Comparison of ENCODE assay signal across 8 cellular contexts in the genomic region with DNA sequence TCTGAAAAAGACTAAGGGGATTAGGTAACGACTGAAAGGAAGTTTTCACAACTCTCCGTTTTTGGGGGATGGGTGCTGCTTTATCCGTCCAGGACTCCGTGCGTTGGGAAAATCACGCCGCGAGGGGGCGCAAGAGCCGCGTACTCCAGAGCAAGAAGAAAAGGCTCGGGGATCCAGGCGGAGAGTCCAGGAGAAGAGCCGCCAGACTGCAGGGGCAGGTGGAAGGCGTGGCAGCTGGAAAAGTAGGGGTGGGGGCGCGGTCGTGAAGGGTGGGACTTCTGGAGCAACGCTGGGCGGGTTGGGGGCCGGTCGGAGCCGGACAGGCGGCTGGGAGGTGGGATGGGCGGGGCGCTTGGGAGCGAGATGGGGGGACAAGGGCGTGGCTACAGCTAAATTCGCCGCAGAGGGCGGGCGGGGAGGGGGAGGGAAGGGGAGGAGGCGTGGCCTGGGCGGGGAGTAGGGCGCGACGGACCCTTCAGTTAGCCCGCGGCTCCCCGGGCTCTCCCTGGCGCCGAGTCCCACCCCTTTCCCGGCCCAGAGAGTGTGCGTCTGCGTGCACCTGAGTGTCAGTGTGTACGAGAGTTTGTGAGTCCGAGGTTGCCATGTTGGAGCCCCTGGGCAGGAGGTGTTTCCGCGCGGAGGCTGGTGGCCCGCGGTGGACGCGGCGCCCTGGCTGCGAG. TPM values are rescaled to one million over a fixed set of nuclear protein-coding genes. Genes with fewer than 3 reads are reported as not detected.
A peak's percentile ranks its signal among the peaks of the same experiment; 100 is the strongest.
DNase-seq lines count a peak whose midpoint lies in the region; ATAC-seq and TF ChIP-seq lines count a peak whose summit lies in the region.

No MANE protein-coding gene starts in this region.

- peak; percentile 49 for ATAC-seq in GM18870 (IDR thresholded peaks at IDR 0.05; ENCODE audit: unreplicated experiment)
- peak; percentile 71 for ATAC-seq in HG03175 (IDR thresholded peaks at IDR 0.05; ENCODE audit: unreplicated experiment)

- peak overlapping the region; percentile 85 for H3K27ac Mint-ChIP-seq in chondrocyte (ENCODE audit: unreplicated experiment)

- H3K79me2 ChIP-seq in ACC112 (ENCODE audit: control insufficient read depth, insufficient read depth, low read length, unreplicated experiment), result peaks cover 31% of the 10 kb centered on the region

- peak; percentile 89 for TF ChIP-seq CTCF in chondrocyte (IDR thresholded peaks at IDR 0.05)

- H2AFZ ChIP-seq in ACC112 (ENCODE audit: low read length, unreplicated experiment), result peak overlapping the region; percentile 90

- H3K27me3 Mint-ChIP-seq in chondrocyte (ENCODE audit: low read depth), result no peaks in the 10 kb centered on the region

- no peaks in the 10 kb centered on the region for H3K27me3 ChIP-seq in ACC112 (ENCODE audit: insufficient read depth, low read length)

- peak overlapping the region; percentile 87 for H3K27ac ChIP-seq in ACC112 (ENCODE audit: low read depth, low read length)

- peaks cover 37% of the 10 kb centered on the region for H3K4me1 Mint-ChIP-seq in chondrocyte (ENCODE audit: low read depth)

- peak; percentile 99 for DNase-seq in NCI-H345 (lab: John Stamatoyannopoulos, UW)
- DNase-seq in activated CD4-positive, CD25-positive, alpha-beta regulatory T cell treated with anti-CD3 and anti-CD28 coated beads, Interleukin-2, amount 50 U/mL, for 72 hours, result peak; percentile 91
- peak; percentile 99 for DNase-seq in chondrocyte (ENCODE audit: low spot score)
- DNase-seq in kidney glomerular epithelial cell (lab: John Stamatoyannopoulos, UW), result peak; percentile 91
- peak; percentile 81 to 89 for DNase-seq in stimulated activated CD4-positive, alpha-beta T cell treated with anti-CD3 and anti-CD28 coated beads, Interleukin-15, amount 100 ng/mL, for 48 hours (ENCODE audit: low read depth in 2 of 2)

- no peaks in the 10 kb centered on the region for H3K36me3 ChIP-seq in ACC112 (ENCODE audit: insufficient read depth, low read length)

- peak overlapping the region; percentile 87 for H3K4me3 ChIP-seq in ACC112 (ENCODE audit: low read depth, low read length)

- no peaks in the 10 kb centered on the region for H3K9me3 Mint-ChIP-seq in chondrocyte (ENCODE audit: low read depth)

- peak overlapping the region; percentile 68 for H3K4me3 Mint-ChIP-seq in chondrocyte (ENCODE audit: unreplicated experiment)

- H3K36me3 Mint-ChIP-seq in chondrocyte (ENCODE audit: low read depth), result peaks cover 6% of the 10 kb centered on the region

- peaks cover 39% of the 10 kb centered on the region for H3K4me1 ChIP-seq in ACC112 (ENCODE audit: control insufficient read depth, insufficient read depth, low read length, unreplicated experiment)

RNA-seq across cellular contexts. Expression of a gene that starts 0.6 kb away (rescaled TPM):
- total RNA-seq in chondrocyte, result 82.4 to 114 TPM (median 113 TPM) in 3 replicates

RNA-seq across cellular contexts. Expression of a gene that starts 35.3 kb away (rescaled TPM):
- 0.20 TPM in 1 of 3 replicates, not detected in the others for total RNA-seq in chondrocyte

Comparison
In these comparisons a context has a peak if more than half of its experiments do, and no peak if none do; other contexts are left out.
1. Peak in every context shown above with its lines: DNase-seq, ATAC-seq, H3K4me3 ChIP-seq and H3K27ac ChIP-seq.